In genomic region chr2:105711394-105711793, GRCh38 we compare ENCODE assay signal across 21 cellular contexts.
"Had no signal": no experiment of that assay in that cellular context is flagged by ENCODE, and none has a peak within 500 bp of the region (broad histone marks: within the 10 kb centered on the region; RNA-seq: fewer than 3 reads in every experiment).

No MANE protein-coding gene starts in this region.

- H3K36me3 Mint-ChIP-seq: activated naive CD4-positive, alpha-beta T cell treated with anti-CD3 and anti-CD28 coated beads, Interleukin-2, amount 50 U/mL, for 72 hours; naive B cell; type B pancreatic cell had no signal

- H3K4me1 ChIP-seq: testis had no signal

- H3K36me3 ChIP-seq: brain microvascular endothelial cell had no signal

- DNase-seq: activated gamma-delta T cell treated with Interleukin-2 at 50 U/mL for 16 hours; activated T-cell treated with anti-CD3 and anti-CD28 coated beads, Interleukin-2, amount 50 U/mL, for 1 hour; aorta; brain microvascular endothelial cell; central memory CD4-positive, alpha-beta T cell; dermis blood vessel endothelial cell; effector CD8-positive, alpha-beta T cell; foreskin keratinocyte; left ventricle myocardium superior; naive B cell; nucleus accumbens; stimulated activated CD4-positive, alpha-beta T cell treated with anti-CD3 and anti-CD28 coated beads, Interleukin-15, amount 100 ng/mL, for 24 hours; stimulated activated naive B cell treated with anti-CD40 and anti-IgM and Interleukin-4, amounts not matched to agents 10 μg/mL and 1 μg/mL and 100 μg/mL, for 72 hours; T-helper 1 cell; testis had no signal

- FAIRE-seq: TTC549 had no signal

- H3K4me2 ChIP-seq: smooth muscle cell had no signal

- ATAC-seq: activated naive CD4-positive, alpha-beta T cell treated with anti-CD3 and anti-CD28 coated beads, Interleukin-2, amount 50 U/mL, for 72 hours; left ventricle myocardium superior; sciatic nerve; stimulated activated naive B cell treated with anti-CD40 and anti-IgM and Interleukin-4, amounts not matched to agents 10 μg/mL and 1 μg/mL and 100 μg/mL, for 72 hours had no signal

- H3K4me3 Mint-ChIP-seq: memory B cell; naive B cell; stimulated activated naive B cell treated with anti-CD40 and anti-IgM and Interleukin-4, amounts not matched to agents 10 μg/mL and 1 μg/mL and 100 μg/mL, for 72 hours; type B pancreatic cell had no signal

- H3K9me3 ChIP-seq: testis had no signal

- H3K27ac ChIP-seq: brain microvascular endothelial cell, foreskin keratinocyte, testis had no signal

- H3K27me3 ChIP-seq: brain microvascular endothelial cell, foreskin keratinocyte, testis had no signal

- H3K27ac Mint-ChIP-seq: activated naive CD4-positive, alpha-beta T cell treated with anti-CD3 and anti-CD28 coated beads, Interleukin-2, amount 50 U/mL, for 72 hours; memory B cell; stimulated activated naive B cell treated with anti-CD40 and anti-IgM and Interleukin-4, amounts not matched to agents 10 μg/mL and 1 μg/mL and 100 μg/mL, for 72 hours; type B pancreatic cell had no signal

- H3K4me1 Mint-ChIP-seq: memory B cell had no signal

- H3K9me3 Mint-ChIP-seq: activated naive CD4-positive, alpha-beta T cell treated with anti-CD3 and anti-CD28 coated beads, Interleukin-2, amount 50 U/mL, for 72 hours; type B pancreatic cell had no signal

- H3K4me3 ChIP-seq: smooth muscle cell, testis had no signal
